Comparison of ENCODE assay signal across 19 cellular contexts in genomic region chr5:168790691-168791230, GRCh38.
A peak's percentile ranks its signal among the peaks of the same experiment; 100 is the strongest.
DNase-seq lines count a peak whose midpoint lies in the region; ATAC-seq and TF ChIP-seq lines count a peak whose summit lies in the region.
"Had no signal": no experiment of that assay in that cellular context is flagged by ENCODE, and none has a peak within 500 bp of the region (broad histone marks: within the 10 kb centered on the region; RNA-seq: fewer than 3 reads in every experiment).

No MANE protein-coding gene starts in this region.

- H3K27ac Mint-ChIP-seq in neural progenitor cell: no peak overlapping the region

- H4K20me1 ChIP-seq in neural progenitor cell (ENCODE audit: low read depth): no peaks in the 10 kb centered on the region

- no peak for ATAC-seq in GM19328 (IDR thresholded peaks at IDR 0.05; ENCODE audit: unreplicated experiment)
- ATAC-seq: A549, K562, PC-3 had no signal

- peaks cover 2% of the 10 kb centered on the region for H3K27me3 Mint-ChIP-seq in neural progenitor cell (ENCODE audit: insufficient read depth, low read depth)

- H3K4me1 ChIP-seq in neural progenitor cell: peaks cover 10% of the 10 kb centered on the region

- no peak overlapping the region for H3K9ac ChIP-seq in neural progenitor cell

- peaks cover 2% of the 10 kb centered on the region for H3K9me3 Mint-ChIP-seq in neural progenitor cell

- no peaks in the 10 kb centered on the region for H3K79me2 ChIP-seq in neural progenitor cell (ENCODE audit: low read depth)

- H3K9me3 ChIP-seq in neural progenitor cell (ENCODE audit: low read depth): no peaks in the 10 kb centered on the region
- H3K9me3 ChIP-seq: A549, SJCRH30 had no signal

- H3K4me3 Mint-ChIP-seq in neural progenitor cell: no peak overlapping the region

- H3K4me2 ChIP-seq in neural progenitor cell: peak overlapping the region; percentile 14
- H3K4me2 ChIP-seq: A549 had no signal

- no peak overlapping the region for H3K27ac ChIP-seq in neural progenitor cell
- H3K27ac ChIP-seq: A549, SJCRH30 had no signal

- no peak for TF ChIP-seq POLR2A in NB4 (IDR thresholded peaks at IDR 0.05; ENCODE audit: extremely low read depth, insufficient read length)

- H3F3A ChIP-seq in neural progenitor cell (ENCODE audit: low read depth): no peaks in the 10 kb centered on the region

- H3K4me3 ChIP-seq in NB4 (ENCODE audit: low read depth, low read length): no peak overlapping the region
- H3K4me3 ChIP-seq in neural progenitor cell: no peak overlapping the region
- H3K4me3 ChIP-seq: A549, K562, SJCRH30 had no signal

- DNase-seq in D341Med (ENCODE audit: low spot score) (peak; percentile 61), NB4 (ENCODE audit: low read depth) (peak; percentile 63), SKM-1 (lab: John Stamatoyannopoulos, UW; ENCODE audit: unreplicated experiment) (peak; percentile 89), neural progenitor cell (ENCODE audit: low spot score) (peak; percentile 64), HPDE6-E6E7 (ENCODE audit: extremely low spot score) (no peak), T-helper 2 cell (no peak)
- DNase-seq in activated effector memory CD4-positive, alpha-beta T cell treated with anti-CD3 and anti-CD28 coated beads, Interleukin-2, amount 50 U/mL, for 16 hours: no peak
- DNase-seq: COR-L47, EL, NCI-H1105, NCI-H1694, NCI-H2107, NCI-H2227 treated with DMSO at 0.1 percent for 48 hours, NCI-H526, PC-3, SJCRH30 had no signal

- no peaks in the 10 kb centered on the region for H3K27me3 ChIP-seq in neural progenitor cell
- H3K27me3 ChIP-seq: SJCRH30 had no signal

- no peaks in the 10 kb centered on the region for H3K36me3 ChIP-seq in neural progenitor cell
- H3K36me3 ChIP-seq: SJCRH30 had no signal

- TF ChIP-seq CTCF in NB4 (IDR thresholded peaks at IDR 0.05; ENCODE audit: low read depth, low read length): no peak
- no peak for TF ChIP-seq CTCF in neural progenitor cell (IDR thresholded peaks at IDR 0.05)

- peaks cover 2% of the 10 kb centered on the region for H3K36me3 Mint-ChIP-seq in neural progenitor cell

- H3K4me1 Mint-ChIP-seq in neural progenitor cell: peaks cover 24% of the 10 kb centered on the region

- no peak overlapping the region for H2AFZ ChIP-seq in neural progenitor cell (replicated peaks)

Comparison
In these comparisons a context has a peak if more than half of its experiments do, and no peak if none do; other contexts are left out.
1. DNase-seq: peak in D341Med (single experiment), NB4 (single experiment), SKM-1 (single experiment) and neural progenitor cell (single experiment); none in HPDE6-E6E7 (single experiment), activated effector memory CD4-positive, alpha-beta T cell treated with anti-CD3 and anti-CD28 coated beads, Interleukin-2, amount 50 U/mL, for 16 hours (single experiment) and T-helper 2 cell (0 of 5).